8 cellular contexts compared by ENCODE assay signal in the genomic region with DNA sequence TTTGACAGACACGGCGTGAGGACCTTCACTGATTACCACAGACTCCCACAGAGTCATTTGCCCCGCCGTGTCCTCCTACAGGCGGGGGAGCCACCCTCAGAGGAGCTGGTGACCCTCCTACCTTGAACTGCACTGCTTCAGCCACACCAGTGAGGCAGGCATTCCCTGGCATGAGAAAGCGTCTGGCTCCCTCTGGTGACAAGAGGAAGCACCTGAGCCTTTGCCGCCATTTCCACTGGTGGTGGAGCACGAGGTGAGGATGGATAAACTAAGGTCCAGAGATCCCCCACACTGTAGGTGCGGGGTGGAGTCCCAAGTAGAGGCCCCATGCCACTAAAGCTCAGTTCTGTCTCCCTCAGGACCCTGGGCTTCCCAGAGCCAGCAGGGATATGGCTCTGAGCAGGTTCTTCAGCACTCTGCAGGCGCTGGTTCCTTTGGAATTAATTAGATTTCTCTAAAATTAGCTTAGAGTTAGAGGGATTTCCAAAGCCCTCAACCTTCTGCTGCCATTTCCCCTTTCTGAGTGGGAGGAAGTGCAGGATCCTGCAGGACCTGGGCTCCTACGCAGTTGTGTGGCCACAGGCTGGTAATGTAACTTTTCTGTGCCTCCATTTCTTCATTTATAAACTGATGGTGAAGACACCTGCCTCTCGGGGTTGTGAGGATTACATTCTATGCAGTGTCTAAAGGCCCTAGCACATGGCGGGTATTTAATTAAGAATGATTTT.
A peak's percentile ranks its signal among the peaks of the same experiment; 100 is the strongest.
DNase-seq lines count a peak whose midpoint lies in the region; ATAC-seq and TF ChIP-seq lines count a peak whose summit lies in the region.

No MANE protein-coding gene starts in this region.

- peaks cover 18% of the 10 kb centered on the region for H3K4me1 Mint-ChIP-seq in activated CD4-positive, alpha-beta T cell treated with anti-CD3 and anti-CD28 coated beads, Interleukin-2, amount 10 ng/mL, durations not matched to agents 24 days and 14 days
- peaks cover 81% of the 10 kb centered on the region for H3K4me1 Mint-ChIP-seq in dendritic cell treated with granulocyte-macrophage colony-stimulating factor and Interleukin-4, amounts not matched to agents 40 ng/mL and 50 ng/mL, for 4 days (ENCODE audit: low read depth)

- ATAC-seq in GM18499 (IDR thresholded peaks at IDR 0.05; ENCODE audit: insufficient read depth, unreplicated experiment) (peak; percentile 64), HG03097 (IDR thresholded peaks at IDR 0.05; ENCODE audit: low FRiP score, unreplicated experiment) (peak; percentile 60), lower lobe of right lung (peak; percentile 55 to 70)

- H3K4me3 ChIP-seq in lower lobe of right lung, result no peak overlapping the region

- DNase-seq in 8988T, result peak; percentile 57
- peak; percentile 23 to 61 for DNase-seq in NCI-H446 (lab: John Stamatoyannopoulos, UW)
- peak; percentile 89 for DNase-seq in activated CD4-positive, alpha-beta T cell treated with anti-CD3 and anti-CD28 coated beads, Interleukin-2, amount 10 ng/mL, durations not matched to agents 24 days and 14 days
- DNase-seq in lower lobe of right lung, result peak; percentile 70
- peak; percentile 37 to 62 for DNase-seq in stimulated activated CD8-positive, alpha-beta memory T cell treated with anti-CD3 and anti-CD28 coated beads, Interleukin-2, amount 100 ng/mL, for 48 hours (ENCODE audit: low read depth in 2 of 2)

- H3K36me3 Mint-ChIP-seq in activated CD4-positive, alpha-beta T cell treated with anti-CD3 and anti-CD28 coated beads, Interleukin-2, amount 10 ng/mL, durations not matched to agents 24 days and 14 days (ENCODE audit: low read depth), result no peaks in the 10 kb centered on the region
- peaks cover 26% of the 10 kb centered on the region for H3K36me3 Mint-ChIP-seq in dendritic cell treated with granulocyte-macrophage colony-stimulating factor and Interleukin-4, amounts not matched to agents 40 ng/mL and 50 ng/mL, for 4 days (ENCODE audit: low read depth)

- H3K9me3 ChIP-seq in lower lobe of right lung, result no peaks in the 10 kb centered on the region

- H3K4me3 Mint-ChIP-seq in activated CD4-positive, alpha-beta T cell treated with anti-CD3 and anti-CD28 coated beads, Interleukin-2, amount 10 ng/mL, durations not matched to agents 24 days and 14 days, result no peak overlapping the region
- H3K4me3 Mint-ChIP-seq in dendritic cell treated with granulocyte-macrophage colony-stimulating factor and Interleukin-4, amounts not matched to agents 40 ng/mL and 50 ng/mL, for 4 days, result no peak overlapping the region

- intact Hi-C loops in activated CD4-positive, alpha-beta T cell treated with anti-CD3 and anti-CD28 coated beads, Interleukin-2, amount 10 ng/mL, durations not matched to agents 24 days and 14 days (cut with micrococcal nuclease), result loop anchor here (1.0 to 2.0 kb wide), 3 partner anchors 191 to 775 kb away; no protein-coding TSS in a partner anchor
- intact Hi-C loops in dendritic cell treated with granulocyte-macrophage colony-stimulating factor and Interleukin-4, amounts not matched to agents 40 ng/mL and 50 ng/mL, for 4 days (cut with micrococcal nuclease), result loop anchor here (2.0 to 10.0 kb wide), 4 partner anchors 103 to 373 kb away; no protein-coding TSS in a partner anchor
- intact Hi-C loops in lower lobe of right lung (cut with DNase I), result no loop called here

- H3K4me1 ChIP-seq in lower lobe of right lung, result peaks cover 51% of the 10 kb centered on the region

- H3K9me3 Mint-ChIP-seq in activated CD4-positive, alpha-beta T cell treated with anti-CD3 and anti-CD28 coated beads, Interleukin-2, amount 10 ng/mL, durations not matched to agents 24 days and 14 days, result no peaks in the 10 kb centered on the region
- peaks cover 7% of the 10 kb centered on the region for H3K9me3 Mint-ChIP-seq in dendritic cell treated with granulocyte-macrophage colony-stimulating factor and Interleukin-4, amounts not matched to agents 40 ng/mL and 50 ng/mL, for 4 days

- peak; percentile 78 for TF ChIP-seq CTCF in lower lobe of right lung (IDR thresholded peaks at IDR 0.05)

- H3K36me3 ChIP-seq in lower lobe of right lung, result no peaks in the 10 kb centered on the region

- no peak overlapping the region for H3K27ac Mint-ChIP-seq in activated CD4-positive, alpha-beta T cell treated with anti-CD3 and anti-CD28 coated beads, Interleukin-2, amount 10 ng/mL, durations not matched to agents 24 days and 14 days
- peak overlapping the region; percentile 32 for H3K27ac Mint-ChIP-seq in dendritic cell treated with granulocyte-macrophage colony-stimulating factor and Interleukin-4, amounts not matched to agents 40 ng/mL and 50 ng/mL, for 4 days

- no peak overlapping the region for H3K27ac ChIP-seq in lower lobe of right lung

- no peaks in the 10 kb centered on the region for H3K27me3 Mint-ChIP-seq in activated CD4-positive, alpha-beta T cell treated with anti-CD3 and anti-CD28 coated beads, Interleukin-2, amount 10 ng/mL, durations not matched to agents 24 days and 14 days
- no peaks in the 10 kb centered on the region for H3K27me3 Mint-ChIP-seq in dendritic cell treated with granulocyte-macrophage colony-stimulating factor and Interleukin-4, amounts not matched to agents 40 ng/mL and 50 ng/mL, for 4 days

- H3K27me3 ChIP-seq in lower lobe of right lung (ENCODE audit: low read depth), result no peaks in the 10 kb centered on the region
